ENCODE assay signal across 17 cellular contexts in the genomic region with DNA sequence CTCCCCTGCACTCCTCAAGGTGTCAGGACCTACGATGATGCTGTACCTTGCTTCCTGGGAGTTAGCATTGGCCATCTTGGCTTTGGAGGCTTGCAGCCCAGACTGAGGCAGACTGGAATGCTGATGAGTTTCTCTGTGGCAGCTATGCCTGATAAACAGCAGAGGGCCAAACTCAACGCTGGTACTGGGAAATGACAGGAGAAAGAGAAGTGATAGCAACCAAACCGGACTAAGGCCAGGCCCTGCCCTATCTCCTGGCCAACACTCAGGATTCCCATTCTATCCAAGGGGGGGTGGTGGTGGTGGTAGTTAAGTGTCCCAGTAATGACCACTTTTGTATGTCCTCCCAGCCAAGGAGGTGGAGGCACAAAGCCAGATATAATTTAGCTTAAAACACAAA.
DNase-seq lines count a peak whose midpoint lies in the region; ATAC-seq and TF ChIP-seq lines count a peak whose summit lies in the region.
"Had no signal": no experiment of that assay in that cellular context is flagged by ENCODE, and none has a peak within 500 bp of the region (broad histone marks: within the 10 kb centered on the region; RNA-seq: fewer than 3 reads in every experiment).

No MANE protein-coding gene starts in this region.

- no peak overlapping the region for H3K4me3 Mint-ChIP-seq in GM23338
- no peak overlapping the region for H3K4me3 Mint-ChIP-seq in activated T-cell treated with anti-CD3 and anti-CD28 coated beads, Interleukin-2, amount 50 U/mL, for 4 hours
- H3K4me3 Mint-ChIP-seq: activated B cell treated with CpG ODN at 0.5 μM for 24 hours; activated naive CD8-positive, alpha-beta T cell treated with anti-CD3 and anti-CD28 coated beads, Interleukin-2, amount 50 U/mL, for 24 hours; B cell; dendritic cell treated with granulocyte-macrophage colony-stimulating factor and Interleukin-4, amounts not matched to agents 40 ng/mL and 50 ng/mL, for 4 days; naive B cell had no signal

- H3F3A ChIP-seq in GM23338 (replicated peaks; ENCODE audit: low read depth): no peaks in the 10 kb centered on the region

- no peaks in the 10 kb centered on the region for H3K4me1 Mint-ChIP-seq in GM23338
- H3K4me1 Mint-ChIP-seq in activated T-cell treated with anti-CD3 and anti-CD28 coated beads, Interleukin-2, amount 50 U/mL, for 4 hours (ENCODE audit: low read depth): no peaks in the 10 kb centered on the region
- H3K4me1 Mint-ChIP-seq: activated B cell treated with CpG ODN at 0.5 μM for 24 hours; activated naive CD8-positive, alpha-beta T cell treated with anti-CD3 and anti-CD28 coated beads, Interleukin-2, amount 50 U/mL, for 24 hours; B cell; naive B cell had no signal

- intact Hi-C loops in adrenal gland (cut with DNase I): no loop called here

- no peaks in the 10 kb centered on the region for H3K27me3 Mint-ChIP-seq in GM23338 (ENCODE audit: insufficient read depth, low read depth, poor library complexity)
- H3K27me3 Mint-ChIP-seq in activated T-cell treated with anti-CD3 and anti-CD28 coated beads, Interleukin-2, amount 50 U/mL, for 4 hours (ENCODE audit: low read depth): no peaks in the 10 kb centered on the region
- H3K27me3 Mint-ChIP-seq: activated B cell treated with CpG ODN at 0.5 μM for 24 hours, naive B cell had no signal

- H3K9me3 ChIP-seq in adrenal gland (replicated peaks in 1 of 3): no peaks in the 10 kb centered on the region
- H3K9me3 ChIP-seq: SK-N-SH had no signal

- H3K4me3 ChIP-seq in AG10803 (ENCODE audit: low read length) (no peak overlapping the region), GM23338 (no peak overlapping the region), adrenal gland (no peak overlapping the region)

- H3K36me3 ChIP-seq in GM23338 (ENCODE audit: insufficient read depth) (no peaks in the 10 kb centered on the region), adrenal gland (replicated peaks in 1 of 2) (no peaks in the 10 kb centered on the region)

- peaks cover under 1% of the 10 kb centered on the region; the same call in 2 of the 3 replicates for H3K36me3 Mint-ChIP-seq in GM23338 (ENCODE audit: low read depth)
- H3K36me3 Mint-ChIP-seq in activated T-cell treated with anti-CD3 and anti-CD28 coated beads, Interleukin-2, amount 50 U/mL, for 4 hours (ENCODE audit: insufficient read depth): no peaks in the 10 kb centered on the region
- H3K36me3 Mint-ChIP-seq: naive B cell had no signal

- no peak overlapping the region for H3K27ac Mint-ChIP-seq in GM23338
- H3K27ac Mint-ChIP-seq: activated B cell treated with CpG ODN at 0.5 μM for 24 hours; activated naive CD8-positive, alpha-beta T cell treated with anti-CD3 and anti-CD28 coated beads, Interleukin-2, amount 50 U/mL, for 24 hours; B cell; dendritic cell treated with granulocyte-macrophage colony-stimulating factor and Interleukin-4, amounts not matched to agents 40 ng/mL and 50 ng/mL, for 4 days had no signal

- no peaks in the 10 kb centered on the region for H3K9me2 ChIP-seq in GM23338 (ENCODE audit: insufficient read depth)
- H3K9me2 ChIP-seq: SK-N-SH had no signal

- peaks cover 1% of the 10 kb centered on the region; the same call in 2 of the 3 replicates for H3K9me3 Mint-ChIP-seq in GM23338
- no peaks in the 10 kb centered on the region for H3K9me3 Mint-ChIP-seq in activated T-cell treated with anti-CD3 and anti-CD28 coated beads, Interleukin-2, amount 50 U/mL, for 4 hours
- H3K9me3 Mint-ChIP-seq: activated B cell treated with CpG ODN at 0.5 μM for 24 hours; activated naive CD8-positive, alpha-beta T cell treated with anti-CD3 and anti-CD28 coated beads, Interleukin-2, amount 50 U/mL, for 24 hours; dendritic cell treated with granulocyte-macrophage colony-stimulating factor and Interleukin-4, amounts not matched to agents 40 ng/mL and 50 ng/mL, for 4 days had no signal

- H3K4me1 ChIP-seq in GM23338 (ENCODE audit: insufficient read depth) (no peaks in the 10 kb centered on the region), adrenal gland (replicated peaks in 1 of 2) (peaks cover 0 to 5% of the 10 kb centered on the region in 2 donors)

- H3K27ac ChIP-seq in GM23338 (ENCODE audit: low read depth) (no peak overlapping the region), adrenal gland (no peak overlapping the region)

- no peak overlapping the region for H2AFZ ChIP-seq in GM23338

- no peak for TF ChIP-seq POLR2A in adrenal gland (IDR thresholded peaks at IDR 0.05)

- 40 to 67% (median 63%) methylated on average over 3 of the region's 3 CpGs for WGBS in adrenal gland, 4 donors

- no peaks in the 10 kb centered on the region for H3K27me3 ChIP-seq in GM23338 (ENCODE audit: insufficient read depth)
- no peaks in the 10 kb centered on the region for H3K27me3 ChIP-seq in adrenal gland

- ATAC-seq in GM23338 (peak; percentile 79), HG02798 (IDR thresholded peaks at IDR 0.05; ENCODE audit: poor library complexity, unreplicated experiment) (no peak)
- ATAC-seq in activated T-cell treated with anti-CD3 and anti-CD28 coated beads, Interleukin-2, amount 50 U/mL, for 4 hours: no peak
- ATAC-seq: activated naive CD8-positive, alpha-beta T cell treated with anti-CD3 and anti-CD28 coated beads, Interleukin-2, amount 50 U/mL, for 24 hours; stimulated activated naive CD8-positive, alpha-beta T cell treated with anti-CD3 and anti-CD28 coated beads, Interleukin-15, Interleukin-2, amounts not matched to agents 100 U/mL and 50 U/mL, for 24 hours had no signal

- peak; percentile 5 for DNase-seq in AG10803 (ENCODE audit: low read depth)
- DNase-seq in GM23338 (ENCODE audit: low spot score): peak; percentile 46
- peak in 4 of 7 donors; percentile 14 to 34 (median 29) for DNase-seq in adrenal gland
- peak; percentile 41 for DNase-seq in iPS-NIHi11 (ENCODE audit: low spot score)
- no peak for DNase-seq in NCI-H446 (lab: John Stamatoyannopoulos, UW)
- no peak for DNase-seq in activated T-cell treated with anti-CD3 and anti-CD28 coated beads, Interleukin-2, amount 50 U/mL, for 4 hours
- DNase-seq in stimulated activated CD4-positive, alpha-beta T cell treated with anti-CD3 and anti-CD28 coated beads, Interleukin-15, amount 100 ng/mL, for 24 hours: no peak
- DNase-seq: activated B cell treated with CpG ODN at 0.5 μM for 24 hours; activated naive CD8-positive, alpha-beta T cell treated with anti-CD3 and anti-CD28 coated beads, Interleukin-2, amount 50 U/mL, for 24 hours; naive B cell; NCI-H2029; right cardiac atrium; SK-N-SH; stimulated activated naive CD8-positive, alpha-beta T cell treated with anti-CD3 and anti-CD28 coated beads, Interleukin-15, Interleukin-2, amounts not matched to agents 100 U/mL and 50 U/mL, for 24 hours had no signal

- H3K79me2 ChIP-seq in GM23338 (replicated peaks; ENCODE audit: insufficient read depth): no peaks in the 10 kb centered on the region

- H4K20me1 ChIP-seq in GM23338 (replicated peaks; ENCODE audit: insufficient read depth): no peaks in the 10 kb centered on the region

- peak; percentile 21; the same call in 1 of the 2 replicates for TF ChIP-seq CTCF in AG10803 (conservative IDR thresholded peaks at IDR 0.05; ENCODE audit: low read length)
- TF ChIP-seq CTCF in GM23338 (conservative IDR thresholded peaks at IDR 0.05; ENCODE audit: low read depth in 2 of 2): peak; percentile 11 to 37; a peak in 2 of 4 replicates
- peak in 5 of 6 experiments; percentile 7 to 35 (median 18) for TF ChIP-seq CTCF in adrenal gland (IDR thresholded peaks at IDR 0.05)

- no peak overlapping the region for H3K4me2 ChIP-seq in GM23338
- H3K4me2 ChIP-seq: SK-N-SH had no signal

TF ChIP-seq in GM23338, 12 proteins besides CTCF, POLR2A, EP300 and RAD21 (continues in another document):
- TF ChIP-seq, protein P1, sequence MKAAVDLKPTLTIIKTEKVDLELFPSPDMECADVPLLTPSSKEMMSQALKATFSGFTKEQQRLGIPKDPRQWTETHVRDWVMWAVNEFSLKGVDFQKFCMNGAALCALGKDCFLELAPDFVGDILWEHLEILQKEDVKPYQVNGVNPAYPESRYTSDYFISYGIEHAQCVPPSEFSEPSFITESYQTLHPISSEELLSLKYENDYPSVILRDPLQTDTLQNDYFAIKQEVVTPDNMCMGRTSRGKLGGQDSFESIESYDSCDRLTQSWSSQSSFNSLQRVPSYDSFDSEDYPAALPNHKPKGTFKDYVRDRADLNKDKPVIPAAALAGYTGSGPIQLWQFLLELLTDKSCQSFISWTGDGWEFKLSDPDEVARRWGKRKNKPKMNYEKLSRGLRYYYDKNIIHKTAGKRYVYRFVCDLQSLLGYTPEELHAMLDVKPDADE (IDR thresholded peaks at IDR 0.05): no peak
- TF ChIP-seq STAT1 (IDR thresholded peaks at IDR 0.05; ENCODE audit: unreplicated experiment): no peak
- no peak for TF ChIP-seq CREB1 (CRISPR knock-in tag; IDR thresholded peaks at IDR 0.05; ENCODE audit: low read depth)
- TF ChIP-seq EZH2phosphoT487 (IDR thresholded peaks at IDR 0.05; ENCODE audit: unreplicated experiment): no peak
- TF ChIP-seq POLR2AphosphoS5 (IDR thresholded peaks at IDR 0.05; ENCODE audit: low read depth): no peak
- no peak for TF ChIP-seq JUNB (IDR thresholded peaks at IDR 0.05; ENCODE audit: unreplicated experiment)
- TF ChIP-seq ZNF114 (CRISPR knock-in tag; IDR thresholded peaks at IDR 0.05): no peak
- TF ChIP-seq EZH2 (IDR thresholded peaks at IDR 0.05; ENCODE audit: low read depth, unreplicated experiment): no peak

Comparison
In these comparisons a context has a peak if more than half of its experiments do, and no peak if none do; other contexts are left out.
1. DNase-seq: peak in AG10803 (single experiment), GM23338 (single experiment), adrenal gland (4 of 7) and iPS-NIHi11 (single experiment); none in NCI-H446 (0 of 2), activated T-cell treated with anti-CD3 and anti-CD28 coated beads, Interleukin-2, amount 50 U/mL, for 4 hours (single experiment) and stimulated activated CD4-positive, alpha-beta T cell treated with anti-CD3 and anti-CD28 coated beads, Interleukin-15, amount 100 ng/mL, for 24 hours (single experiment).
2. Peak in every context shown above with its lines, with median percentiles within 50 percentile points of each other: CTCF ChIP-seq.